Comparison of ENCODE assay signal across 8 cellular contexts in the genomic region with DNA sequence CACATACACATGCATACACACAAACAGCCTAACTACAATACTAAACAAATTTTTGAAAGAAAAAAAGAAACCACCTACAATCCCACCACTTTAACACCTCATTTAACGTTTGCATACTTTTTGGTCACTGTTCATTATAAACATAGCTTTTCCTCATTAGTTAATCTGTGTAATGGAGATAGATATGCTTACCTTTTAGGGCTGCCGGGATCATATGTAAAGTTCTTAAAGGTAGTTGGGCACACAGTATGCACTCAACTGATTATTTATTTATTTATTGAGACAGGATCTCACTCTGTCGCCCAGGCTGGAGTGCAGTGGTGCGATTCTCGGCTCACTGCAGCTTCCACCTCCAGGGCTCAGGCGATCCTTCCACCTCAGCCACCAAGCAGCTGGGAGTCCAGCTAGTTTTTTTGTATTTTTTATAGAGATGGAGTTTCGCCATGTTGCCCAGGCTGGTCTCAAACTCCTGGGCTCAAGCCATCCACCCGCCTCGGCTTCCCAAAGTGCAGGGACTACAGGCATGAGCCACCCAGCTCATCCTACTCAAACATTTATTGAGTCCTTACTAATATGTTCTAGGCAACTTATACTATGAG. TPM values are rescaled to one million over a fixed set of nuclear protein-coding genes. Genes with fewer than 3 reads are reported as not detected.
A peak's percentile ranks its signal among the peaks of the same experiment; 100 is the strongest.
DNase-seq lines count a peak whose midpoint lies in the region; ATAC-seq and TF ChIP-seq lines count a peak whose summit lies in the region.

No MANE protein-coding gene starts in this region.

- TF ChIP-seq CTCF in GM12864 (IDR thresholded peaks at IDR 0.05; ENCODE audit: low read depth, low read length, missing control alignments) (no peak), SU-DHL-6 (IDR thresholded peaks at IDR 0.05; ENCODE audit: insufficient read depth, low read length, poor library complexity, severe bottlenecking) (no peak), fibroblast of pulmonary artery (IDR thresholded peaks at IDR 0.05; ENCODE audit: low read length, missing control alignments) (no peak), progenitor cell of endocrine pancreas (IDR thresholded peaks at IDR 0.05; ENCODE audit: unreplicated experiment) (no peak)

- peak overlapping the region; percentile 52 for H3K9ac ChIP-seq in SU-DHL-6 (ENCODE audit: low read length)

- H3K79me2 ChIP-seq in SU-DHL-6 (ENCODE audit: insufficient read depth, low read length): peaks cover 38% of the 10 kb centered on the region

- no peaks in the 10 kb centered on the region for H3K9me3 ChIP-seq in SU-DHL-6 (ENCODE audit: insufficient read depth, low read length)

- H3K36me3 Mint-ChIP-seq in progenitor cell of endocrine pancreas (ENCODE audit: insufficient read depth): peaks cover 6% of the 10 kb centered on the region

- peaks cover 12% of the 10 kb centered on the region for H3F3A ChIP-seq in SU-DHL-6 (ENCODE audit: insufficient read depth)

- H3K9me3 Mint-ChIP-seq in progenitor cell of endocrine pancreas (ENCODE audit: low read depth): no peaks in the 10 kb centered on the region

- DNase-seq in GM12864 (ENCODE audit: low read depth) (no peak), fibroblast of pulmonary artery (ENCODE audit: low read depth) (no peak), progenitor cell of endocrine pancreas (ENCODE audit: low spot score, unreplicated experiment) (no peak), SK-N-DZ (ENCODE audit: low spot score) (no peak), activated gamma-delta T cell (lab: John Stamatoyannopoulos, UW) (no peak)
- no peak for DNase-seq in activated CD4-positive, CD25-positive, alpha-beta regulatory T cell (lab: John Stamatoyannopoulos, UW)

- peak overlapping the region; percentile 73 for H2AFZ ChIP-seq in SU-DHL-6 (ENCODE audit: low read depth, low read length, severe bottlenecking)

- H3K27me3 ChIP-seq in SU-DHL-6 (ENCODE audit: low read length): no peaks in the 10 kb centered on the region

- no peaks in the 10 kb centered on the region for H3K9me2 ChIP-seq in SU-DHL-6 (replicated peaks; ENCODE audit: insufficient read depth, low read length)

- peak overlapping the region; percentile 91 for H3K27ac Mint-ChIP-seq in progenitor cell of endocrine pancreas

- ATAC-seq in HG02840 (IDR thresholded peaks at IDR 0.05; ENCODE audit: low FRiP score, unreplicated experiment): no peak

- H3K4me3 ChIP-seq in GM12864 (ENCODE audit: low read depth, low read length) (peak overlapping the region; percentile 75), SU-DHL-6 (ENCODE audit: insufficient read depth, low read length, poor library complexity, severe bottlenecking) (peak overlapping the region; percentile 53), fibroblast of pulmonary artery (replicated peaks; ENCODE audit: low read depth, low read length) (peak overlapping the region; percentile 86)

- H3K4me2 ChIP-seq in SU-DHL-6 (ENCODE audit: low read depth, low read length, poor library complexity, severe bottlenecking): peak overlapping the region; percentile 96

- peaks cover 16% of the 10 kb centered on the region for H3K4me1 Mint-ChIP-seq in progenitor cell of endocrine pancreas (ENCODE audit: low read depth)

- peak overlapping the region; percentile 86 for H3K4me3 Mint-ChIP-seq in progenitor cell of endocrine pancreas (ENCODE audit: low read depth)

- H3K27me3 Mint-ChIP-seq in progenitor cell of endocrine pancreas: no peaks in the 10 kb centered on the region

- H3K27ac ChIP-seq in SU-DHL-6 (ENCODE audit: low read depth, low read length): peak overlapping the region; percentile 61

- H4K20me1 ChIP-seq in SU-DHL-6 (ENCODE audit: low read depth, low read length): no peaks in the 10 kb centered on the region

- H3K36me3 ChIP-seq in SU-DHL-6 (ENCODE audit: low read length): no peaks in the 10 kb centered on the region

RNA-seq across cellular contexts. Expression of a gene that starts 0.7 kb away (rescaled TPM):
- 19.9 and 20.9 TPM in 2 replicates for total RNA-seq in progenitor cell of endocrine pancreas
- polyA plus RNA-seq in SK-N-DZ (2014; cell fraction: cytosol; rRNA removed): 5.9 and 8.4 TPM in 2 replicates
- 6.0 and 6.6 TPM in 2 replicates for polyA plus RNA-seq in SK-N-DZ (2014; cell fraction: nucleus; rRNA removed)

RNA-seq across cellular contexts. Expression of a gene that starts 17.7 kb away (rescaled TPM):
- total RNA-seq in progenitor cell of endocrine pancreas: 41.0 and 42.2 TPM in 2 replicates
- polyA plus RNA-seq in SK-N-DZ (2014; cell fraction: cytosol; rRNA removed): 20.2 and 36.2 TPM in 2 replicates
- 33.1 and 35.7 TPM in 2 replicates for polyA plus RNA-seq in SK-N-DZ (2014; cell fraction: nucleus; rRNA removed)
